In the genomic region with DNA sequence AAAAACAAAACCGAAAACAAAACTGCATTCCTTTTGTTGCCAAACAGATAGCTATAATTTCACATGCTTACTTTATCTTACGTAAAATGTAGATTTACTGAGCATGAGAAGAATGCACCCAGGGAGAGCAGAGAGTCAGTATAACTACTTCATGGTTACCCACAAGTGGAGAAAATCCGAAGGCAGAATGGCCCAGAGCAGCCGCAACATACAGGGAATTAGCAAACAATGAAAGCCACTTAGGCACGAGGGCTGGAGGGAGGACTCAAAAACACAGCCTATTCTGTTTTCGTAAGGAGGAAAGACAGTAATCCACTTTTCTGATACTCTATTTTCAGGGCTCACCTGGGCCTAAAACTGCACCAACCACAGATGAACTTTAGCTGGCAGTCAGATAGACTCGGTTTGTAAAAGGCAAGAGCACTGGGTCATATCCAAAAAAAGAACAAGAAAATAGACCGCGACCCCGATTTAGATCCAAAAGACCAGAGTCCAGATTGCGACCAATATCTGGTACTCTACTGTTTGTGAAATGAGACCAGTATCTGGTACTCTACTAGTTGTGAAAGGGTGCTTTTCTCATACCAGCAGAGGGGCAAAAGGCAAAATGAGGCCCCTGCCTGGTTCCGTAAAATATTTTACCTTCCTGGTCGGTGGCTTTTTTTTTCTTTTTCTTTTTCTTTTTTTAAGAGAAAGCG, we compare ENCODE assay signal across 8 cellular contexts. TPM values are rescaled to one million over a fixed set of nuclear protein-coding genes. Genes with fewer than 3 reads are reported as not detected.
A peak's percentile ranks its signal among the peaks of the same experiment; 100 is the strongest.
DNase-seq lines count a peak whose midpoint lies in the region; ATAC-seq, FAIRE-seq and TF ChIP-seq lines count a peak whose summit lies in the region.

No MANE protein-coding gene starts in this region.

- 2% methylated on average over 14 of the region's 14 CpGs for WGBS in HepG2 (ENCODE audit: low lambda C conversion rate)
- WGBS in tibial nerve, 2 donors, result 0 to 4% methylated on average over 14 of the region's 14 CpGs

- in situ Hi-C loops in HepG2 (cut with HindIII; ENCODE audit: extremely low pct_ligation_motif_present, low pct_unique_long_range_greater_than_20kb), result no loop called here

- H3K4me3 ChIP-seq in astrocyte (ENCODE audit: insufficient read depth, low read depth, low read length) (peak overlapping the region; percentile 87), HepG2 (replicated peaks in 1 of 3; ENCODE audit: insufficient read depth in 1 of 3, low read depth in 2 of 3, low read length in 3 of 3) (peak overlapping the region; percentile 75 to 89 (median 81)), tibial nerve (peak overlapping the region; percentile 83 to 99 (median 95))

- no peaks in the 10 kb centered on the region for H3K9me3 Mint-ChIP-seq in astrocyte (ENCODE audit: unreplicated experiment)

- H3K4me2 ChIP-seq in astrocyte (ENCODE audit: low read length) (peak overlapping the region; percentile 94), HepG2 (ENCODE audit: low read depth, low read length) (peak overlapping the region; percentile 79)

- TF ChIP-seq CTCF in astrocyte (IDR thresholded peaks at IDR 0.05; ENCODE audit: insufficient read depth, low read depth, low read length) (no peak), HepG2 (CRISPR knock-in tag; IDR thresholded peaks at IDR 0.05) (no peak), tibial nerve (IDR thresholded peaks at IDR 0.05) (no peak)

- peak overlapping the region; percentile 99 for H3K27ac ChIP-seq in astrocyte (ENCODE audit: low read depth, low read length)
- no peak overlapping the region for H3K27ac ChIP-seq in HepG2 (ENCODE audit: extremely low read length, insufficient read depth, low read length)
- H3K27ac ChIP-seq in tibial nerve, result peak overlapping the region; percentile 91 to 98 (median 96)

- H4K20me1 ChIP-seq in astrocyte (ENCODE audit: insufficient read depth, low read length), result peaks cover 54% of the 10 kb centered on the region
- H4K20me1 ChIP-seq in HepG2 (ENCODE audit: insufficient read depth, low read length), result no peaks in the 10 kb centered on the region

- no peaks in the 10 kb centered on the region for H3K27me3 ChIP-seq in astrocyte (ENCODE audit: insufficient read depth, low read length)
- peaks cover 0 to 21% of the 10 kb centered on the region in 2 experiments; a peak in 3 of 5 replicates for H3K27me3 ChIP-seq in HepG2 (ENCODE audit: control insufficient read depth in 1 of 2, insufficient read depth in 2 of 2, low read length in 2 of 2)
- no peaks in the 10 kb centered on the region for H3K27me3 ChIP-seq in tibial nerve

- POLR2A ChIA-PET in HepG2 (lab: Yijun Ruan, JAX), result interaction anchor here (1.2 kb wide), 1 partner anchor 105 kb away, joined by 6 read pairs; a partner anchor contains a TSS

- TF ChIP-seq POLR2A in HepG2 (IDR thresholded peaks at IDR 0.05; ENCODE audit: insufficient read depth in 1 of 2, low read depth in 2 of 2, low read length in 2 of 2), result no peak
- TF ChIP-seq POLR2A in tibial nerve (IDR thresholded peaks at IDR 0.05), result no peak

- DNase-seq in cardiac septum (ENCODE audit: low spot score) (peak; percentile 31), left ventricle myocardium superior (no peak), astrocyte (ENCODE audit: low read depth) (peak; percentile 84), HepG2 (ENCODE audit: low spot score) (peak; percentile 20), tibial nerve (ENCODE audit: low spot score in 2 of 2) (no peak), NCI-H446 treated with DMSO at 0.1 percent for 48 hours (lab: John Stamatoyannopoulos, UW) (no peak)
- no peak for DNase-seq in activated effector memory CD4-positive, alpha-beta T cell treated with anti-CD3 and anti-CD28 coated beads, Interleukin-2, amount 50 U/mL, for 16 hours

- H2AFZ ChIP-seq in astrocyte (ENCODE audit: low read depth, low read length) (no peak overlapping the region), HepG2 (ENCODE audit: low read length) (peak overlapping the region; percentile 10)

- intact Hi-C loops in cardiac septum (cut with DNase I), result loop anchor here (10.0 kb wide), 1 partner anchor 422 kb away; a partner anchor contains a TSS
- intact Hi-C loops in left ventricle myocardium superior (cut with micrococcal nuclease), result no loop called here
- intact Hi-C loops in HepG2 (cut with micrococcal nuclease; ENCODE audit: unreplicated experiment), result no loop called here

- H3K79me2 ChIP-seq in astrocyte (ENCODE audit: insufficient read depth, low read length), result peaks cover 67% of the 10 kb centered on the region
- no peaks in the 10 kb centered on the region for H3K79me2 ChIP-seq in HepG2 (ENCODE audit: insufficient read depth, low read length)

- no peak for TF ChIP-seq EP300 in HepG2 (IDR thresholded peaks at IDR 0.05; ENCODE audit: low read depth in 2 of 2, low read length in 2 of 2)
- TF ChIP-seq EP300 in HepG2 (CRISPR knock-in tag; IDR thresholded peaks at IDR 0.05; ENCODE audit: borderline replicate concordance), result no peak
- TF ChIP-seq EP300 in tibial nerve (IDR thresholded peaks at IDR 0.05), result peak in 1 of 2 donors; percentile 24

- CTCF ChIA-PET in HepG2 (lab: Yijun Ruan, JAX; ENCODE audit: low intra/inter-chr PET ratio, low total read pairs), result no interaction called here

- H3K27me3 Mint-ChIP-seq in astrocyte (ENCODE audit: low read depth, unreplicated experiment), result no peaks in the 10 kb centered on the region

- H3K4me1 Mint-ChIP-seq in astrocyte (ENCODE audit: low read depth, unreplicated experiment), result peaks cover 22% of the 10 kb centered on the region

- FAIRE-seq in astrocyte (lab: Jason Lieb, UNC) (no peak), HepG2 (lab: Jason Lieb, UNC) (peak; percentile 49)

- ATAC-seq in left ventricle myocardium superior, result no peak
- peak; percentile 28 for ATAC-seq in HG03571 (IDR thresholded peaks at IDR 0.05; ENCODE audit: unreplicated experiment)
- ATAC-seq in HepG2, result 0 out of 3 replicates have a peak, but pooled peaks have one; percentile 12

- BruUV-seq in HepG2 (replicated peaks; lab: Mats Ljungman, UMichigan), result TSS peak; percentile 46

- peak overlapping the region; percentile 78 for H3K27ac Mint-ChIP-seq in astrocyte (ENCODE audit: unreplicated experiment)

- H3K36me3 ChIP-seq in astrocyte (ENCODE audit: insufficient read depth, low read length) (peaks cover 5% of the 10 kb centered on the region), HepG2 (replicated peaks in 1 of 2; ENCODE audit: control insufficient read depth in 1 of 2, insufficient read depth in 2 of 2, low read length in 2 of 2) (no peaks in the 10 kb centered on the region; a peak in 1 of 5 replicates), tibial nerve (no peaks in the 10 kb centered on the region)

- H3K36me3 Mint-ChIP-seq in astrocyte (ENCODE audit: low read depth, unreplicated experiment), result no peaks in the 10 kb centered on the region

- H3K4me1 ChIP-seq in astrocyte (ENCODE audit: insufficient read depth, low read length) (peaks cover 56% of the 10 kb centered on the region), HepG2 (ENCODE audit: insufficient read depth, low read length) (peaks cover 54% of the 10 kb centered on the region), tibial nerve (peaks cover 0 to 70% (median 44%) of the 10 kb centered on the region in 4 donors)

- peak overlapping the region; percentile 99 for H3K9ac ChIP-seq in astrocyte (ENCODE audit: low read length)
- peak overlapping the region; percentile 65; the same call in 1 of the 2 replicates for H3K9ac ChIP-seq in HepG2 (ENCODE audit: insufficient read depth, low read depth, low read length)

- H3K4me3 Mint-ChIP-seq in astrocyte (ENCODE audit: unreplicated experiment), result peak overlapping the region; percentile 91

- H3K9me3 ChIP-seq in astrocyte (ENCODE audit: insufficient read depth, low read depth, low read length), result no peaks in the 10 kb centered on the region
- H3K9me3 ChIP-seq in HepG2 (ENCODE audit: low read length), result no peaks in the 10 kb centered on the region
- H3K9me3 ChIP-seq in tibial nerve, result no peaks in the 10 kb centered on the region

- no peak for TF ChIP-seq RAD21 in HepG2 (CRISPR knock-in tag; IDR thresholded peaks at IDR 0.05)

RNA-seq across cellular contexts. Expression of a gene that starts 1.3 kb away (rescaled TPM):
- 25.4 TPM for total RNA-seq in cardiac septum
- total RNA-seq in left ventricle myocardium superior, result 27.6 TPM
- 21.7 and 21.9 TPM in 2 replicates for total RNA-seq in astrocyte
- 0.58 and 1.00 TPM in 2 replicates for total RNA-seq in HepG2 (2016; rRNA removed; fragmentation: Illumina TruSeq; extraction: Trizol)
- 0.09 and 0.10 TPM in 2 replicates for total RNA-seq in HepG2 (2016; cell fraction: cytosol; rRNA removed; fragmentation: Illumina TruSeq; extraction: Trizol; ENCODE audit: low read depth)
- total RNA-seq in HepG2 (2016; cell fraction: insoluble cytoplasmic fraction; rRNA removed; fragmentation: Illumina TruSeq; extraction: Trizol), result 0.55 and 1.0 TPM in 2 replicates
- total RNA-seq in HepG2 (2016; cell fraction: membrane; rRNA removed; fragmentation: Illumina TruSeq; extraction: Trizol), result 0.38 and 0.53 TPM in 2 replicates
- 1.4 and 2.2 TPM in 2 replicates for total RNA-seq in HepG2 (2016; cell fraction: nucleus; rRNA removed; fragmentation: Illumina TruSeq; extraction: Trizol)
- 2.8 and 3.0 TPM in 2 replicates for polyA plus RNA-seq in HepG2 (2011; rRNA removed)
- polyA plus RNA-seq in HepG2 (2011; cell fraction: cytosol; rRNA removed), result 2.7 and 3.0 TPM in 2 replicates
- polyA plus RNA-seq in HepG2 (2011; cell fraction: nucleus; rRNA removed), result 4.0 and 5.2 TPM in 2 replicates
- 1.5 and 2.5 TPM in 2 replicates for polyA plus RNA-seq in HepG2 (2012)
- polyA plus RNA-seq in HepG2 (2016; cell fraction: cytosol; fragmentation: Illumina TruSeq; extraction: Trizol; ENCODE audit: low read depth), result 0.14 and 0.15 TPM in 2 replicates
- 0.71 and 1.0 TPM in 2 replicates for polyA plus RNA-seq in HepG2 (2016; cell fraction: insoluble cytoplasmic fraction; fragmentation: Illumina TruSeq; extraction: Trizol; ENCODE audit: low read depth)
- 0.26 and 0.37 TPM in 2 replicates for polyA plus RNA-seq in HepG2 (2016; cell fraction: membrane; fragmentation: Illumina TruSeq; extraction: Trizol; ENCODE audit: low read depth)
- polyA plus RNA-seq in HepG2 (2016; cell fraction: nucleus; fragmentation: Illumina TruSeq; extraction: Trizol; ENCODE audit: insufficient read depth, low read depth), result 3.0 and 3.4 TPM in 2 replicates
- polyA minus RNA-seq in HepG2 (2011; rRNA and poly(A)+ RNA removed; ENCODE audit: low replicate concordance), result 12.8 and 29.6 TPM in 2 replicates
- 3.2 and 4.6 TPM in 2 replicates for polyA minus RNA-seq in HepG2 (2011; cell fraction: cytosol; rRNA and poly(A)+ RNA removed)
- 9.7 and 10.7 TPM in 2 replicates for polyA minus RNA-seq in HepG2 (2011; cell fraction: nucleus; rRNA and poly(A)+ RNA removed)
- 10 to 100 TPM; 22.6 to 58.2 (median 39.9) TPM for total RNA-seq in tibial nerve

RNA-seq across cellular contexts. Expression of a gene that starts 16.7 kb away (rescaled TPM):
- total RNA-seq in cardiac septum (2.7 TPM), left ventricle myocardium superior (1.2 TPM), astrocyte (0.82 and 0.86 TPM in 2 replicates), HepG2 (2016; rRNA removed; fragmentation: Illumina TruSeq; extraction: Trizol) (not detected in 2 replicates), tibial nerve (under 1 TPM in 2 of 4 donors, not detected in 2; 0.20 to 0.21 TPM)
- total RNA-seq in HepG2 (2016; cell fraction: cytosol; rRNA removed; fragmentation: Illumina TruSeq; extraction: Trizol; ENCODE audit: low read depth), result not detected in 2 replicates
- total RNA-seq in HepG2 (2016; cell fraction: insoluble cytoplasmic fraction; rRNA removed; fragmentation: Illumina TruSeq; extraction: Trizol), result not detected in 2 replicates
- not detected in 2 replicates for total RNA-seq in HepG2 (2016; cell fraction: membrane; rRNA removed; fragmentation: Illumina TruSeq; extraction: Trizol)
- not detected in 2 replicates for total RNA-seq in HepG2 (2016; cell fraction: nucleus; rRNA removed; fragmentation: Illumina TruSeq; extraction: Trizol)
- 0.03 TPM in 2 replicates for polyA plus RNA-seq in HepG2 (2011; rRNA removed)
- polyA plus RNA-seq in HepG2 (2011; cell fraction: cytosol; rRNA removed), result not detected in 2 replicates
- 0.12 and 0.19 TPM in 2 replicates for polyA plus RNA-seq in HepG2 (2011; cell fraction: nucleus; rRNA removed)
- polyA plus RNA-seq in HepG2 (2012), result 0.09 TPM in 1 of 2 replicates, not detected in the other
- polyA plus RNA-seq in HepG2 (2016; cell fraction: cytosol; fragmentation: Illumina TruSeq; extraction: Trizol; ENCODE audit: low read depth), result not detected in 2 replicates
- polyA plus RNA-seq in HepG2 (2016; cell fraction: insoluble cytoplasmic fraction; fragmentation: Illumina TruSeq; extraction: Trizol; ENCODE audit: low read depth), result not detected in 2 replicates
- not detected in 2 replicates for polyA plus RNA-seq in HepG2 (2016; cell fraction: membrane; fragmentation: Illumina TruSeq; extraction: Trizol; ENCODE audit: low read depth)
- polyA plus RNA-seq in HepG2 (2016; cell fraction: nucleus; fragmentation: Illumina TruSeq; extraction: Trizol; ENCODE audit: insufficient read depth, low read depth), result not detected in 2 replicates
- polyA minus RNA-seq in HepG2 (2011; rRNA and poly(A)+ RNA removed; ENCODE audit: low replicate concordance), result not detected in 2 replicates
- polyA minus RNA-seq in HepG2 (2011; cell fraction: cytosol; rRNA and poly(A)+ RNA removed), result not detected in 2 replicates
- polyA minus RNA-seq in HepG2 (2011; cell fraction: nucleus; rRNA and poly(A)+ RNA removed), result 0.13 TPM in 1 of 2 replicates, not detected in the other

Comparison
In these comparisons a context has a peak if more than half of its experiments do, and no peak if none do; other contexts are left out.
1. DNase-seq: peak in cardiac septum (single experiment), astrocyte (single experiment) and HepG2 (single experiment); none in left ventricle myocardium superior (single experiment), tibial nerve (0 of 2), activated effector memory CD4-positive, alpha-beta T cell treated with anti-CD3 and anti-CD28 coated beads, Interleukin-2, amount 50 U/mL, for 16 hours (single experiment) and NCI-H446 treated with DMSO at 0.1 percent for 48 hours (single experiment).
2. Peak in every context shown above with its lines, with median percentiles within 50 percentile points of each other: H3K4me3 ChIP-seq.